In genomic region chr1:22039594-22040347, GRCh38 we compare ENCODE assay signal across 8 cellular contexts. TPM values are rescaled to one million over a fixed set of nuclear protein-coding genes. Genes with fewer than 3 reads are reported as not detected.
DNase-seq lines count a peak whose midpoint lies in the region; ATAC-seq, FAIRE-seq and TF ChIP-seq lines count a peak whose summit lies in the region.

No MANE protein-coding gene starts in this region.

- no peaks in the 10 kb centered on the region for H3K27me3 ChIP-seq in KMS-11 (ENCODE audit: insufficient read depth, low read depth)

- intact Hi-C loops in kidney (cut with DNase I), result no loop called here

- 0 out of 2 replicates have a peak overlapping the region, but pooled peaks have one; percentile 29 for H3K9ac ChIP-seq in KMS-11
- no peak overlapping the region for H3K9ac ChIP-seq in kidney (ENCODE audit: low read length in 2 of 2)

- H3K27me3 Mint-ChIP-seq in activated naive CD8-positive, alpha-beta T cell treated with anti-CD3 and anti-CD28 coated beads for 36 hours, result no peaks in the 10 kb centered on the region

- no peaks in the 10 kb centered on the region for H3K79me2 ChIP-seq in KMS-11 (ENCODE audit: insufficient read depth, low read depth)

- no peak for FAIRE-seq in kidney (lab: Jason Lieb, UNC)

- no peaks in the 10 kb centered on the region for H3K36me3 ChIP-seq in KMS-11 (ENCODE audit: insufficient read depth)
- H3K36me3 ChIP-seq in kidney (ENCODE audit: control insufficient read depth in 1 of 2, insufficient read depth in 2 of 2, low read length in 2 of 2), result no peaks in the 10 kb centered on the region

- peaks cover 21% of the 10 kb centered on the region for H3K4me1 ChIP-seq in KMS-11 (ENCODE audit: low read depth, poor library complexity, severe bottlenecking)
- peaks cover 0 to 5% of the 10 kb centered on the region in 2 donors for H3K4me1 ChIP-seq in kidney (ENCODE audit: control insufficient read depth in 1 of 2, insufficient read depth in 1 of 2, low read depth in 1 of 2, low read length in 2 of 2)

- H3K4me3 ChIP-seq in KMS-11 (IDR thresholded peaks at IDR 0.05; ENCODE audit: insufficient read depth, low read depth, low read length) (no peak overlapping the region), kidney (ENCODE audit: low read length in 2 of 2) (no peak overlapping the region)

- H3K9me3 Mint-ChIP-seq in activated naive CD8-positive, alpha-beta T cell treated with anti-CD3 and anti-CD28 coated beads for 36 hours, result no peaks in the 10 kb centered on the region

- H4K20me1 ChIP-seq in KMS-11 (ENCODE audit: insufficient read depth), result no peaks in the 10 kb centered on the region

- H3K27ac Mint-ChIP-seq in activated naive CD8-positive, alpha-beta T cell treated with anti-CD3 and anti-CD28 coated beads for 36 hours, result peak overlapping the region; percentile 94

- no peaks in the 10 kb centered on the region for H3K36me3 Mint-ChIP-seq in activated naive CD8-positive, alpha-beta T cell treated with anti-CD3 and anti-CD28 coated beads for 36 hours

- H2AFZ ChIP-seq in KMS-11 (ENCODE audit: low read depth), result peak overlapping the region; percentile 84

- H3K4me1 Mint-ChIP-seq in activated naive CD8-positive, alpha-beta T cell treated with anti-CD3 and anti-CD28 coated beads for 36 hours, result peaks cover 44% of the 10 kb centered on the region

- peak overlapping the region; percentile 85 for H3K4me2 ChIP-seq in KMS-11

- H3K4me3 Mint-ChIP-seq in activated naive CD8-positive, alpha-beta T cell treated with anti-CD3 and anti-CD28 coated beads for 36 hours, result peak overlapping the region; percentile 64

- TF ChIP-seq CTCF in KMS-11 (conservative IDR thresholded peaks at IDR 0.05; ENCODE audit: low read depth, low read length) (no peak), kidney (IDR thresholded peaks at IDR 0.05; ENCODE audit: borderline replicate concordance, extremely low read depth, insufficient read depth) (no peak)

- H3K27ac ChIP-seq in KMS-11, result peak overlapping the region; percentile 77
- H3K27ac ChIP-seq in kidney (ENCODE audit: low read depth in 2 of 2, low read length in 2 of 2), result peak overlapping the region in 1 of 2 donors; percentile 8

- no peaks in the 10 kb centered on the region for H3K9me3 ChIP-seq in kidney (ENCODE audit: control insufficient read depth in 1 of 2, low read length in 2 of 2)

- peak; percentile 65 for DNase-seq in ELF-1 (ENCODE audit: low read depth, low spot score)
- DNase-seq in SW 1271 (lab: John Stamatoyannopoulos, UW), result peak; percentile 9 to 56
- DNase-seq in activated naive CD8-positive, alpha-beta T cell treated with anti-CD3 and anti-CD28 coated beads for 36 hours, result peak; percentile 89
- peak; percentile 87 for DNase-seq in kidney
- DNase-seq in stimulated activated CD8-positive, alpha-beta memory T cell treated with anti-CD3 and anti-CD28 coated beads, Interleukin-12 subunit alpha, Interleukin-12 subunit beta, amount 100 ng/mL, for 4 hours (ENCODE audit: low read depth), result peak; percentile 65
- DNase-seq in hippocampal formation (lab: John Stamatoyannopoulos, UW), result no peak

- ATAC-seq in GM21576 (IDR thresholded peaks at IDR 0.05; ENCODE audit: unreplicated experiment), result peak; percentile 92

RNA-seq across cellular contexts. Expression of gene CDC42, which starts 12.7 kb away (rescaled TPM):
- 100 to 1,000 TPM; 301 to 302 TPM for total RNA-seq in activated naive CD8-positive, alpha-beta T cell treated with anti-CD3 and anti-CD28 coated beads for 36 hours
- 248 TPM for total RNA-seq in kidney
- 207 TPM for polyA plus RNA-seq in kidney (ENCODE audit: insufficient read depth, low read depth, low replicate concordance)

RNA-seq across cellular contexts. Expression of gene CELA3A, which starts 38.3 kb away (rescaled TPM):
- total RNA-seq in activated naive CD8-positive, alpha-beta T cell treated with anti-CD3 and anti-CD28 coated beads for 36 hours, result not detected
- not detected for total RNA-seq in kidney
- polyA plus RNA-seq in kidney (ENCODE audit: insufficient read depth, low read depth, low replicate concordance), result not detected

Comparison
In these comparisons a context has a peak if more than half of its experiments do, and no peak if none do; other contexts are left out.
1. DNase-seq: peak in ELF-1 (single experiment), SW 1271 (2 of 2), activated naive CD8-positive, alpha-beta T cell treated with anti-CD3 and anti-CD28 coated beads for 36 hours (single experiment), kidney (single experiment) and stimulated activated CD8-positive, alpha-beta memory T cell treated with anti-CD3 and anti-CD28 coated beads, Interleukin-12 subunit alpha, Interleukin-12 subunit beta, amount 100 ng/mL, for 4 hours (single experiment); none in hippocampal formation (0 of 2).